ENCODE assay signal across 19 cellular contexts in genomic region chr4:86968477-86969015, GRCh38. TPM values are rescaled to one million over a fixed set of nuclear protein-coding genes. Genes with fewer than 3 reads are reported as not detected.
A peak's percentile ranks its signal among the peaks of the same experiment; 100 is the strongest.
DNase-seq lines count a peak whose midpoint lies in the region; ATAC-seq and TF ChIP-seq lines count a peak whose summit lies in the region.
"Had no signal": no experiment of that assay in that cellular context is flagged by ENCODE, and none has a peak within 500 bp of the region (broad histone marks: within the 10 kb centered on the region; RNA-seq: fewer than 3 reads in every experiment).

No MANE protein-coding gene starts in this region.

- H3K27me3 Mint-ChIP-seq in nephron progenitor cell (ENCODE audit: low read depth, poor library complexity) (no peaks in the 10 kb centered on the region), osteocyte (ENCODE audit: unreplicated experiment) (no peaks in the 10 kb centered on the region)

- H3K9ac ChIP-seq in BLaER1 treated with 17β-estradiol and CSF1 and Interleukin-3, amounts not matched to agents 10 nM and 100 nM = peak overlapping the region in 4 of 11 experiments; percentile 21 to 49 (median 32); a peak in 8 of 22 replicates
- no peak overlapping the region for H3K9ac ChIP-seq in Loucy (ENCODE audit: low read depth, low read length, poor library complexity, severe bottlenecking)

- H3K27ac ChIP-seq in BLaER1 treated with 17β-estradiol and CSF1 and Interleukin-3, amounts not matched to agents 10 nM and 100 nM = peak overlapping the region in 9 of 11 experiments; percentile 8 to 93 (median 65); a peak in 16 of 22 replicates
- H3K27ac ChIP-seq: RWPE1 had no signal

- H3K4me3 Mint-ChIP-seq in nephron progenitor cell (no peak overlapping the region), osteocyte (ENCODE audit: unreplicated experiment) (no peak overlapping the region)
- H3K4me3 Mint-ChIP-seq: CD8-positive, alpha-beta memory T cell had no signal

- H3K4me2 ChIP-seq in BLaER1 treated with 17β-estradiol and CSF1 and Interleukin-3, amounts not matched to agents 10 nM and 100 nM = peak overlapping the region; percentile 69 to 92 (median 83)
- H3K4me2 ChIP-seq in Loucy (ENCODE audit: low read depth, low read length, poor library complexity, severe bottlenecking) = peak overlapping the region; percentile 37

- peak overlapping the region in 1 of 10 experiments; percentile 4; a peak in 2 of 20 replicates for H3K4me3 ChIP-seq in BLaER1 treated with 17β-estradiol and CSF1 and Interleukin-3, amounts not matched to agents 10 nM and 100 nM
- H3K4me3 ChIP-seq in Loucy (ENCODE audit: low read length, poor library complexity, severe bottlenecking) = peak overlapping the region; percentile 24

- peaks cover 88 to 100% (median 99%) of the 10 kb centered on the region in 10 experiments for H3K4me1 ChIP-seq in BLaER1 treated with 17β-estradiol and CSF1 and Interleukin-3, amounts not matched to agents 10 nM and 100 nM
- H3K4me1 ChIP-seq in Loucy (ENCODE audit: insufficient read depth, low read length, poor library complexity, severe bottlenecking) = peaks cover 77% of the 10 kb centered on the region

- TF ChIP-seq CTCF in Loucy (conservative IDR thresholded peaks at IDR 0.05; ENCODE audit: low read length) (no peak), nephron progenitor cell (IDR thresholded peaks at IDR 0.05) (no peak), osteocyte (IDR thresholded peaks at IDR 0.05) (no peak)

- no peaks in the 10 kb centered on the region for H3F3A ChIP-seq in Loucy (ENCODE audit: low read depth)

- DNase-seq in brain pericyte (ENCODE audit: low read depth, low spot score) = peak; percentile 30
- peak; percentile 30 for DNase-seq in nephron progenitor cell
- no peak for DNase-seq in activated CD4-positive, CD25-positive, alpha-beta regulatory T cell (lab: John Stamatoyannopoulos, UW)
- DNase-seq in osteocyte (ENCODE audit: extremely low spot score, unreplicated experiment) = no peak
- DNase-seq: C1 segment of cervical spinal cord; CD8-positive, alpha-beta memory T cell; DMS79; H7; NCI-H1105 treated with DMSO at 0.1 percent for 48 hours; NCI-H1694 treated with DMSO at 0.1 percent for 48 hours; NCI-H2227 treated with DMSO at 0.1 percent for 48 hours; NCI-H524; NCI-H82; PC-3; SIG-M5 had no signal

- H3K9me2 ChIP-seq in Loucy (replicated peaks; ENCODE audit: low read depth, low read length) = no peaks in the 10 kb centered on the region

- peaks cover 92% of the 10 kb centered on the region for H3K79me2 ChIP-seq in Loucy (ENCODE audit: insufficient read depth, low read length)

- H3K9me3 Mint-ChIP-seq in nephron progenitor cell (no peaks in the 10 kb centered on the region), osteocyte (ENCODE audit: unreplicated experiment) (no peaks in the 10 kb centered on the region)
- H3K9me3 Mint-ChIP-seq: CD8-positive, alpha-beta memory T cell had no signal

- H3K27ac Mint-ChIP-seq in nephron progenitor cell (no peak overlapping the region), osteocyte (ENCODE audit: unreplicated experiment) (no peak overlapping the region)

- no peaks in the 10 kb centered on the region for H3K27me3 ChIP-seq in BLaER1 treated with 17β-estradiol and CSF1 and Interleukin-3, amounts not matched to agents 10 nM and 100 nM
- no peaks in the 10 kb centered on the region for H3K27me3 ChIP-seq in Loucy (ENCODE audit: insufficient read depth, low read length, poor library complexity, severe bottlenecking)

- H4K20me1 ChIP-seq in BLaER1 treated with 17β-estradiol and CSF1 and Interleukin-3, amounts not matched to agents 10 nM and 100 nM = peaks cover 0 to 90% (median 0%) of the 10 kb centered on the region in 11 experiments; a peak in 6 of 22 replicates
- no peaks in the 10 kb centered on the region for H4K20me1 ChIP-seq in Loucy (ENCODE audit: insufficient read depth, low read length, poor library complexity, severe bottlenecking)

- H2AFZ ChIP-seq in Loucy (ENCODE audit: low read length) = no peak overlapping the region

- H3K36me3 ChIP-seq in BLaER1 treated with 17β-estradiol and CSF1 and Interleukin-3, amounts not matched to agents 10 nM and 100 nM = peaks cover 2 to 50% (median 18%) of the 10 kb centered on the region in 11 experiments; a peak in 11 of 22 replicates
- no peaks in the 10 kb centered on the region for H3K36me3 ChIP-seq in Loucy (ENCODE audit: insufficient read depth, low read length)

- ATAC-seq in HG02970 (IDR thresholded peaks at IDR 0.05; ENCODE audit: low FRiP score, unreplicated experiment) = no peak
- ATAC-seq: PC-3 had no signal

- H3K9me3 ChIP-seq in BLaER1 treated with 17β-estradiol and CSF1 and Interleukin-3, amounts not matched to agents 10 nM and 100 nM (replicated peaks in 1 of 11) = no peaks in the 10 kb centered on the region
- H3K9me3 ChIP-seq in Loucy (ENCODE audit: insufficient read depth, low read depth, low read length) = no peaks in the 10 kb centered on the region

- H3K36me3 Mint-ChIP-seq in nephron progenitor cell (ENCODE audit: low read depth) = no peaks in the 10 kb centered on the region
- no peaks in the 10 kb centered on the region for H3K36me3 Mint-ChIP-seq in osteocyte (ENCODE audit: unreplicated experiment)

- peaks cover 38% of the 10 kb centered on the region for H3K4me1 Mint-ChIP-seq in nephron progenitor cell
- peaks cover 8% of the 10 kb centered on the region for H3K4me1 Mint-ChIP-seq in osteocyte (ENCODE audit: unreplicated experiment)

RNA-seq across cellular contexts. Expression of gene AFF1, which starts 33.7 kb away (rescaled TPM):
- total RNA-seq in osteocyte = 29.3 and 39.3 TPM in 2 replicates

Comparison
In these comparisons a context has a peak if more than half of its experiments do, and no peak if none do; other contexts are left out.
1. DNase-seq: peak in brain pericyte (single experiment) and nephron progenitor cell (single experiment); none in activated CD4-positive, CD25-positive, alpha-beta regulatory T cell (0 of 4) and osteocyte (single experiment).